ENCODE assay signal across 1 cellular context in the genomic region with DNA sequence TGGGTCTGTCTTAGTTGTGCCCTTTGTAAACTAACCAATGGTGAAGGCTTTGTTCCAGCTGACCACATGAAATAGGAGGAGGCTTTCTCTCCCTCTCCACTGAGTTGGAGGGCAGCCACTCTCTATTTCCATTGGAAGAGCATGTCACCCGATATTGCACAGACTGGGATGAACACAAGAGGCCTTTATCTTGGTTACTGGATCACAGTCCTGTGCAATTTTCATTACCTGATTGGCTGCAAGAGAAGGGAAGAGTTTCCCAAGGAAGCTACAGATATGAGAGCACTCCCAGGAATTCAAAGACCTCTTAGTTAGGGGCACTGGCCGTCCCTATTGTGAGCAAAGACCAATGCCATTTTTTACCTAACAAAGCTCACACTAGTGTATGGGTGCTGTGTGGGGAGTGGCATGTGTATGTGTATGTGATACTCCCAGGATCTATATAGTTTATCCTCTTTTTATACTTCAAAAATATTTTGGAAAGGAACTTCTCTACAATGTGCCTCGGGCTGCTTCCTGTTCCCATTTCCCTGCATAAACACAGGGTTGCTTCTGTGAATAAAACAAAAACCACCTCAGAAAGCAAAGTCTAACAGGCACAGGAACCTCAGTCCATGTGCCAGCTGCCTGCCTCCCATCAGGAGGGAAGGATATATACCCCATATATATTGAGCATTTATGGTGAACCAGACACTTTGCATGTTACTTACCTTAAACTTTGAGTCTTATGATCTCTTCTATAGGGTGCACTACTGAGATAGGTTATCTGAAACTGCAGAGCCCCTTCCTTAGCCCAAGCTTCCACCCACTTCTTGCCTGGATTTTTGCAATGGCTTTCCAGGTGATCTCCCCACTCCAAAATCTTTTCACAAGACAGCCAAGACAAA.
TF ChIP-seq lines count a peak whose summit lies in the region.

No MANE protein-coding gene starts in this region.

TF ChIP-seq in HepG2, 621 proteins besides CTCF, POLR2A, EP300 and RAD21 (continued from another document and continues in another):
- TF ChIP-seq, protein P1, sequence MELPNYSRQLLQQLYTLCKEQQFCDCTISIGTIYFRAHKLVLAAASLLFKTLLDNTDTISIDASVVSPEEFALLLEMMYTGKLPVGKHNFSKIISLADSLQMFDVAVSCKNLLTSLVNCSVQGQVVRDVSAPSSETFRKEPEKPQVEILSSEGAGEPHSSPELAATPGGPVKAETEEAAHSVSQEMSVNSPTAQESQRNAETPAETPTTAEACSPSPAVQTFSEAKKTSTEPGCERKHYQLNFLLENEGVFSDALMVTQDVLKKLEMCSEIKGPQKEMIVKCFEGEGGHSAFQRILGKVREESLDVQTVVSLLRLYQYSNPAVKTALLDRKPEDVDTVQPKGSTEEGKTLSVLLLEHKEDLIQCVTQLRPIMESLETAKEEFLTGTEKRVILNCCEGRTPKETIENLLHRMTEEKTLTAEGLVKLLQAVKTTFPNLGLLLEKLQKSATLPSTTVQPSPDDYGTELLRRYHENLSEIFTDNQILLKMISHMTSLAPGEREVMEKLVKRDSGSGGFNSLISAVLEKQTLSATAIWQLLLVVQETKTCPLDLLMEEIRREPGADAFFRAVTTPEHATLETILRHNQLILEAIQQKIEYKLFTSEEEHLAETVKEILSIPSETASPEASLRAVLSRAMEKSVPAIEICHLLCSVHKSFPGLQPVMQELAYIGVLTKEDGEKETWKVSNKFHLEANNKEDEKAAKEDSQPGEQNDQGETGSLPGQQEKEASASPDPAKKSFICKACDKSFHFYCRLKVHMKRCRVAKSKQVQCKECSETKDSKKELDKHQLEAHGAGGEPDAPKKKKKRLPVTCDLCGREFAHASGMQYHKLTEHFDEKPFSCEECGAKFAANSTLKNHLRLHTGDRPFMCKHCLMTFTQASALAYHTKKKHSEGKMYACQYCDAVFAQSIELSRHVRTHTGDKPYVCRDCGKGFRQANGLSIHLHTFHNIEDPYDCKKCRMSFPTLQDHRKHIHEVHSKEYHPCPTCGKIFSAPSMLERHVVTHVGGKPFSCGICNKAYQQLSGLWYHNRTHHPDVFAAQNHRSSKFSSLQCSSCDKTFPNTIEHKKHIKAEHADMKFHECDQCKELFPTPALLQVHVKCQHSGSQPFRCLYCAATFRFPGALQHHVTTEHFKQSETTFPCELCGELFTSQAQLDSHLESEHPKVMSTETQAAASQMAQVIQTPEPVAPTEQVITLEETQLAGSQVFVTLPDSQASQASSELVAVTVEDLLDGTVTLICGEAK (IDR thresholded peaks at IDR 0.05) = no peak
- TF ChIP-seq, protein P1 (CRISPR knock-in tag; IDR thresholded peaks at IDR 0.05) = no peak
- TF ChIP-seq ZNF614 (CRISPR knock-in tag; IDR thresholded peaks at IDR 0.05; ENCODE audit: borderline replicate concordance) = 0 out of 2 replicates have a peak, but pooled peaks have one; percentile 51
- TF ChIP-seq ZNF17 (CRISPR knock-in tag; IDR thresholded peaks at IDR 0.05) = no peak
- no peak for TF ChIP-seq ZNF383 (CRISPR knock-in tag; IDR thresholded peaks at IDR 0.05; ENCODE audit: borderline replicate concordance)
- TF ChIP-seq, protein P2, sequence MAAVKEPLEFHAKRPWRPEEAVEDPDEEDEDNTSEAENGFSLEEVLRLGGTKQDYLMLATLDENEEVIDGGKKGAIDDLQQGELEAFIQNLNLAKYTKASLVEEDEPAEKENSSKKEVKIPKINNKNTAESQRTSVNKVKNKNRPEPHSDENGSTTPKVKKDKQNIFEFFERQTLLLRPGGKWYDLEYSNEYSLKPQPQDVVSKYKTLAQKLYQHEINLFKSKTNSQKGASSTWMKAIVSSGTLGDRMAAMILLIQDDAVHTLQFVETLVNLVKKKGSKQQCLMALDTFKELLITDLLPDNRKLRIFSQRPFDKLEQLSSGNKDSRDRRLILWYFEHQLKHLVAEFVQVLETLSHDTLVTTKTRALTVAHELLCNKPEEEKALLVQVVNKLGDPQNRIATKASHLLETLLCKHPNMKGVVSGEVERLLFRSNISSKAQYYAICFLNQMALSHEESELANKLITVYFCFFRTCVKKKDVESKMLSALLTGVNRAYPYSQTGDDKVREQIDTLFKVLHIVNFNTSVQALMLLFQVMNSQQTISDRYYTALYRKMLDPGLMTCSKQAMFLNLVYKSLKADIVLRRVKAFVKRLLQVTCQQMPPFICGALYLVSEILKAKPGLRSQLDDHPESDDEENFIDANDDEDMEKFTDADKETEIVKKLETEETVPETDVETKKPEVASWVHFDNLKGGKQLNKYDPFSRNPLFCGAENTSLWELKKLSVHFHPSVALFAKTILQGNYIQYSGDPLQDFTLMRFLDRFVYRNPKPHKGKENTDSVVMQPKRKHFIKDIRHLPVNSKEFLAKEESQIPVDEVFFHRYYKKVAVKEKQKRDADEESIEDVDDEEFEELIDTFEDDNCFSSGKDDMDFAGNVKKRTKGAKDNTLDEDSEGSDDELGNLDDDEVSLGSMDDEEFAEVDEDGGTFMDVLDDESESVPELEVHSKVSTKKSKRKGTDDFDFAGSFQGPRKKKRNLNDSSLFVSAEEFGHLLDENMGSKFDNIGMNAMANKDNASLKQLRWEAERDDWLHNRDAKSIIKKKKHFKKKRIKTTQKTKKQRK (IDR thresholded peaks at IDR 0.05; ENCODE audit: low read length) = no peak
- no peak for TF ChIP-seq AHR (CRISPR knock-in tag; IDR thresholded peaks at IDR 0.05)
- TF ChIP-seq HNRNPL (IDR thresholded peaks at IDR 0.05; ENCODE audit: low read depth, low read length) = no peak
- TF ChIP-seq PHF21A (CRISPR knock-in tag; IDR thresholded peaks at IDR 0.05) = no peak
- peak; percentile 46; the same call in 1 of the 2 replicates for TF ChIP-seq HNF4A (CRISPR knock-in tag; IDR thresholded peaks at IDR 0.05)
- no peak for TF ChIP-seq CCAR2 (optimal IDR thresholded peaks at IDR 0.05; ENCODE audit: low read depth, low read length)
- TF ChIP-seq, protein P3, sequence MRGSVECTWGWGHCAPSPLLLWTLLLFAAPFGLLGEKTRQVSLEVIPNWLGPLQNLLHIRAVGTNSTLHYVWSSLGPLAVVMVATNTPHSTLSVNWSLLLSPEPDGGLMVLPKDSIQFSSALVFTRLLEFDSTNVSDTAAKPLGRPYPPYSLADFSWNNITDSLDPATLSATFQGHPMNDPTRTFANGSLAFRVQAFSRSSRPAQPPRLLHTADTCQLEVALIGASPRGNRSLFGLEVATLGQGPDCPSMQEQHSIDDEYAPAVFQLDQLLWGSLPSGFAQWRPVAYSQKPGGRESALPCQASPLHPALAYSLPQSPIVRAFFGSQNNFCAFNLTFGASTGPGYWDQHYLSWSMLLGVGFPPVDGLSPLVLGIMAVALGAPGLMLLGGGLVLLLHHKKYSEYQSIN (CRISPR knock-in tag; IDR thresholded peaks at IDR 0.05; ENCODE audit: borderline replicate concordance) = no peak
- peak; percentile 71 for TF ChIP-seq ZMYM4 (CRISPR knock-in tag; IDR thresholded peaks at IDR 0.05)
- TF ChIP-seq, protein P4, sequence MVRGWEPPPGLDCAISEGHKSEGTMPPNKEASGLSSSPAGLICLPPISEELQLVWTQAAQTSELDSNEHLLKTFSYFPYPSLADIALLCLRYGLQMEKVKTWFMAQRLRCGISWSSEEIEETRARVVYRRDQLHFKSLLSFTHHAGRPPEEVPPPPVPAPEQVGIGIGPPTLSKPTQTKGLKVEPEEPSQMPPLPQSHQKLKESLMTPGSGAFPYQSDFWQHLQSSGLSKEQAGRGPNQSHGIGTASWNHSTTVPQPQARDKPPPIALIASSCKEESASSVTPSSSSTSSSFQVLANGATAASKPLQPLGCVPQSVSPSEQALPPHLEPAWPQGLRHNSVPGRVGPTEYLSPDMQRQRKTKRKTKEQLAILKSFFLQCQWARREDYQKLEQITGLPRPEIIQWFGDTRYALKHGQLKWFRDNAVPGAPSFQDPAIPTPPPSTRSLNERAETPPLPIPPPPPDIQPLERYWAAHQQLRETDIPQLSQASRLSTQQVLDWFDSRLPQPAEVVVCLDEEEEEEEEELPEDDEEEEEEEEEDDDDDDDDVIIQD (CRISPR knock-in tag; IDR thresholded peaks at IDR 0.05; ENCODE audit: low read depth) = 0 out of 2 replicates have a peak, but pooled peaks have one; percentile 11
- no peak for TF ChIP-seq ZNF138 (CRISPR knock-in tag; IDR thresholded peaks at IDR 0.05; ENCODE audit: low read depth)
- no peak for TF ChIP-seq ZNF441 (CRISPR knock-in tag; IDR thresholded peaks at IDR 0.05; ENCODE audit: borderline replicate concordance)
- no peak for TF ChIP-seq ZNF282 (IDR thresholded peaks at IDR 0.05; ENCODE audit: partially characterized antibody)
- peak; percentile 28; the same call in 1 of the 2 replicates for TF ChIP-seq BCL6 (CRISPR knock-in tag; IDR thresholded peaks at IDR 0.05)
- TF ChIP-seq, protein P5, sequence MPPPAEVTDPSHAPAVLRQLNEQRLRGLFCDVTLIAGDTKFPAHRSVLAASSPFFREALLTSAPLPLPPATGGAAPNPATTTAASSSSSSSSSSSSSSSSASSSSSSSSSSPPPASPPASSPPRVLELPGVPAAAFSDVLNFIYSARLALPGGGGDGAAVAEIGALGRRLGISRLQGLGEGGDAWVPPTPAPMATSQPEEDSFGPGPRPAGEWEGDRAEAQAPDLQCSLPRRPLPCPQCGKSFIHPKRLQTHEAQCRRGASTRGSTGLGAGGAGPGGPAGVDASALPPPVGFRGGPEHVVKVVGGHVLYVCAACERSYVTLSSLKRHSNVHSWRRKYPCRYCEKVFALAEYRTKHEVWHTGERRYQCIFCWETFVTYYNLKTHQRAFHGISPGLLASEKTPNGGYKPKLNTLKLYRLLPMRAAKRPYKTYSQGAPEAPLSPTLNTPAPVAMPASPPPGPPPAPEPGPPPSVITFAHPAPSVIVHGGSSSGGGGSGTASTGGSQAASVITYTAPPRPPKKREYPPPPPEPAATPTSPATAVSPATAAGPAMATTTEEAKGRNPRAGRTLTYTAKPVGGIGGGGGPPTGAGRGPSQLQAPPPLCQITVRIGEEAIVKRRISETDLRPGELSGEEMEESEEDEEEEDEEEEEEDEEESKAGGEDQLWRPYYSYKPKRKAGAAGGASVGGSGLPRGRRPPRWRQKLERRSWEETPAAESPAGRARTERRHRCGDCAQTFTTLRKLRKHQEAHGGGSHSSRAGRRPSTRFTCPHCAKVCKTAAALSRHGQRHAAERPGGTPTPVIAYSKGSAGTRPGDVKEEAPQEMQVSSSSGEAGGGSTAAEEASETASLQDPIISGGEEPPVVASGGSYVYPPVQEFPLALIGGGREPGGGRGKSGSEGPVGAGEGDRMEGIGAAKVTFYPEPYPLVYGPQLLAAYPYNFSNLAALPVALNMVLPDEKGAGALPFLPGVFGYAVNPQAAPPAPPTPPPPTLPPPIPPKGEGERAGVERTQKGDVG (CRISPR knock-in tag; IDR thresholded peaks at IDR 0.05; ENCODE audit: borderline replicate concordance) = no peak
- TF ChIP-seq, protein P6, sequence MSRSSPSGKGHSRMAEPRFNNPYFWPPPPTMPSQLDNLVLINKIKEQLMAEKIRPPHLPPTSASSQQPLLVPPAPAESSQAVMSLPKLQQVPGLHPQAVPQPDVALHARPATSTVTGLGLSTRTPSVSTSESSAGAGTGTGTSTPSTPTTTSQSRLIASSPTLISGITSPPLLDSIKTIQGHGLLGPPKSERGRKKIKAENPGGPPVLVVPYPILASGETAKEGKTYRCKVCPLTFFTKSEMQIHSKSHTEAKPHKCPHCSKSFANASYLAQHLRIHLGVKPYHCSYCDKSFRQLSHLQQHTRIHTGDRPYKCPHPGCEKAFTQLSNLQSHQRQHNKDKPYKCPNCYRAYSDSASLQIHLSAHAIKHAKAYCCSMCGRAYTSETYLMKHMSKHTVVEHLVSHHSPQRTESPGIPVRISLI (CRISPR knock-in tag; IDR thresholded peaks at IDR 0.05; ENCODE audit: borderline replicate concordance) = no peak
- TF ChIP-seq, protein P7, sequence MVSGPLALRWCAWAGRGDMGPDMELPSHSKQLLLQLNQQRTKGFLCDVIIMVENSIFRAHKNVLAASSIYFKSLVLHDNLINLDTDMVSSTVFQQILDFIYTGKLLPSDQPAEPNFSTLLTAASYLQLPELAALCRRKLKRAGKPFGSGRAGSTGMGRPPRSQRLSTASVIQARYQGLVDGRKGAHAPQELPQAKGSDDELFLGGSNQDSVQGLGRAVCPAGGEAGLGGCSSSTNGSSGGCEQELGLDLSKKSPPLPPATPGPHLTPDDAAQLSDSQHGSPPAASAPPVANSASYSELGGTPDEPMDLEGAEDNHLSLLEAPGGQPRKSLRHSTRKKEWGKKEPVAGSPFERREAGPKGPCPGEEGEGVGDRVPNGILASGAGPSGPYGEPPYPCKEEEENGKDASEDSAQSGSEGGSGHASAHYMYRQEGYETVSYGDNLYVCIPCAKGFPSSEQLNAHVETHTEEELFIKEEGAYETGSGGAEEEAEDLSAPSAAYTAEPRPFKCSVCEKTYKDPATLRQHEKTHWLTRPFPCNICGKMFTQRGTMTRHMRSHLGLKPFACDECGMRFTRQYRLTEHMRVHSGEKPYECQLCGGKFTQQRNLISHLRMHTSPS (CRISPR knock-in tag; IDR thresholded peaks at IDR 0.05; ENCODE audit: low read depth) = no peak
- TF ChIP-seq CEBPG (CRISPR knock-in tag; IDR thresholded peaks at IDR 0.05) = peak; percentile 71
- TF ChIP-seq KLF11 (CRISPR knock-in tag; IDR thresholded peaks at IDR 0.05) = no peak
- TF ChIP-seq CBFB (CRISPR knock-in tag; IDR thresholded peaks at IDR 0.05) = 0 out of 2 replicates have a peak, but pooled peaks have one; percentile 41
- TF ChIP-seq, protein P8, sequence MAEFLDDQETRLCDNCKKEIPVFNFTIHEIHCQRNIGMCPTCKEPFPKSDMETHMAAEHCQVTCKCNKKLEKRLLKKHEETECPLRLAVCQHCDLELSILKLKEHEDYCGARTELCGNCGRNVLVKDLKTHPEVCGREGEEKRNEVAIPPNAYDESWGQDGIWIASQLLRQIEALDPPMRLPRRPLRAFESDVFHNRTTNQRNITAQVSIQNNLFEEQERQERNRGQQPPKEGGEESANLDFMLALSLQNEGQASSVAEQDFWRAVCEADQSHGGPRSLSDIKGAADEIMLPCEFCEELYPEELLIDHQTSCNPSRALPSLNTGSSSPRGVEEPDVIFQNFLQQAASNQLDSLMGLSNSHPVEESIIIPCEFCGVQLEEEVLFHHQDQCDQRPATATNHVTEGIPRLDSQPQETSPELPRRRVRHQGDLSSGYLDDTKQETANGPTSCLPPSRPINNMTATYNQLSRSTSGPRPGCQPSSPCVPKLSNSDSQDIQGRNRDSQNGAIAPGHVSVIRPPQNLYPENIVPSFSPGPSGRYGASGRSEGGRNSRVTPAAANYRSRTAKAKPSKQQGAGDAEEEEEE (CRISPR knock-in tag; IDR thresholded peaks at IDR 0.05; ENCODE audit: borderline replicate concordance) = no peak
